39 cellular contexts compared by ENCODE assay signal in genomic region chr14:91940209-91940608, GRCh38.
"Had no signal": no experiment of that assay in that cellular context is flagged by ENCODE, and none has a peak within 500 bp of the region (broad histone marks: within the 10 kb centered on the region; RNA-seq: fewer than 3 reads in every experiment).

No MANE protein-coding gene starts in this region.

- H3K36me3 Mint-ChIP-seq: activated naive CD4-positive, alpha-beta T cell treated with anti-CD3 and anti-CD28 coated beads, Interleukin-2, amount 10 ng/mL, durations not matched to agents 7 days and 5 days; activated naive CD4-positive, alpha-beta T cell treated with anti-CD3 and anti-CD28 coated beads, Interleukin-2, amount 50 U/mL, for 24 hours; activated naive CD4-positive, alpha-beta T cell treated with anti-CD3 and anti-CD28 coated beads, Interleukin-2, amount 50 U/mL, for 72 hours; activated naive CD8-positive, alpha-beta T cell treated with anti-CD3 and anti-CD28 coated beads for 36 hours; activated naive CD8-positive, alpha-beta T cell treated with anti-CD3 and anti-CD28 coated beads, Interleukin-2, amount 10 ng/mL, durations not matched to agents 7 days and 5 days had no signal

- H3K36me3 ChIP-seq: adrenal gland, brain microvascular endothelial cell, breast epithelium, cardiac muscle cell had no signal

- DNase-seq: activated effector memory CD4-positive, alpha-beta T cell treated with anti-CD3 and anti-CD28 coated beads, Interleukin-2, amount 50 U/mL, for 16 hours; activated effector memory CD4-positive, alpha-beta T cell treated with Interleukin-2 at 50 U/mL for 16 hours; activated gamma-delta T cell; activated gamma-delta T cell treated with Interleukin-2 at 50 U/mL for 16 hours; activated naive CD4-positive, alpha-beta T cell; activated naive CD4-positive, alpha-beta T cell treated with anti-CD3 and anti-CD28 coated beads for 36 hours; activated naive CD4-positive, alpha-beta T cell treated with anti-CD3 and anti-CD28 coated beads, Interleukin-2, amount 10 ng/mL, durations not matched to agents 7 days and 5 days; activated naive CD4-positive, alpha-beta T cell treated with anti-CD3 and anti-CD28 coated beads, Interleukin-2, amount 50 U/mL, for 16 hours; activated naive CD4-positive, alpha-beta T cell treated with Interleukin-2 at 50 U/mL for 16 hours; activated naive CD8-positive, alpha-beta T cell treated with anti-CD3 and anti-CD28 coated beads for 36 hours; activated naive CD8-positive, alpha-beta T cell treated with anti-CD3 and anti-CD28 coated beads, Interleukin-2, amount 10 ng/mL, durations not matched to agents 7 days and 5 days; activated naive CD8-positive, alpha-beta T cell treated with anti-CD3 and anti-CD28 coated beads, Interleukin-2, amount 50 U/mL, for 24 hours; activated T-cell treated with anti-CD3 and anti-CD28 coated beads, Interleukin-2, amount 50 U/mL, for 1 hour; activated T-cell treated with anti-CD3 and anti-CD28 coated beads, Interleukin-2, amount 50 U/mL, for 24 hours; activated T-cell treated with anti-CD3 and anti-CD28 coated beads, Interleukin-2, amount 50 U/mL, for 4 hours; activated T-cell treated with anti-CD3 and anti-CD28 coated beads, Interleukin-2, amount 50 U/mL, for 48 hours; activated T-cell treated with anti-CD3 and anti-CD28 coated beads, Interleukin-2, amount 50 U/mL, for 72 hours; amniotic stem cell; amygdala; anterior cingulate cortex; aorta; body of pancreas; brain microvascular endothelial cell; caudate nucleus; central memory CD4-positive, alpha-beta T cell; cerebellar nuclear complex had no signal

- H3K9me3 Mint-ChIP-seq: activated naive CD4-positive, alpha-beta T cell treated with anti-CD3 and anti-CD28 coated beads for 36 hours; activated naive CD4-positive, alpha-beta T cell treated with anti-CD3 and anti-CD28 coated beads, Interleukin-2, amount 10 ng/mL, durations not matched to agents 7 days and 5 days; activated naive CD4-positive, alpha-beta T cell treated with anti-CD3 and anti-CD28 coated beads, Interleukin-2, amount 50 U/mL, for 24 hours; activated naive CD4-positive, alpha-beta T cell treated with anti-CD3 and anti-CD28 coated beads, Interleukin-2, amount 50 U/mL, for 72 hours; activated naive CD8-positive, alpha-beta T cell treated with anti-CD3 and anti-CD28 coated beads for 36 hours; activated naive CD8-positive, alpha-beta T cell treated with anti-CD3 and anti-CD28 coated beads, Interleukin-2, amount 10 ng/mL, durations not matched to agents 7 days and 5 days; activated naive CD8-positive, alpha-beta T cell treated with anti-CD3 and anti-CD28 coated beads, Interleukin-2, amount 50 U/mL, for 24 hours; activated T-cell treated with anti-CD3 and anti-CD28 coated beads, Interleukin-2, amount 50 U/mL, for 24 hours; activated T-cell treated with anti-CD3 and anti-CD28 coated beads, Interleukin-2, amount 50 U/mL, for 4 hours; activated T-helper 1 cell treated with anti-CD3 and anti-CD28 coated beads, Interleukin-12 subunit alpha, Interleukin-12 subunit beta, Interleukin-2, Interleukin-4 antibody, amounts not matched to agents 30 ng/mL and 10 ng/mL and 1 ng/mL, durations not matched to agents 14 hours and 24 hours and 36 hours; activated T-helper 17 cell treated with anti-CD3 and anti-CD28 coated beads, Interleukin-2, amount 50 U/mL, for 72 hours; activated T-helper 2 cell treated with anti-CD3 and anti-CD28 coated beads, Interferon-gamma antibody, Interleukin-2, Interleukin-4, amounts not matched to agents 10 μg/mL and 5 μg/mL and 100 μg/mL, durations not matched to agents 14 hours and 24 hours and 36 hours; central memory CD8-positive, alpha-beta T cell had no signal

- H3K27me3 ChIP-seq: adrenal gland, ascending aorta, body of pancreas, brain microvascular endothelial cell, breast epithelium had no signal

- H3K4me3 Mint-ChIP-seq: activated naive CD4-positive, alpha-beta T cell treated with anti-CD3 and anti-CD28 coated beads for 36 hours; activated naive CD4-positive, alpha-beta T cell treated with anti-CD3 and anti-CD28 coated beads, Interleukin-2, amount 10 ng/mL, durations not matched to agents 7 days and 5 days; activated naive CD4-positive, alpha-beta T cell treated with anti-CD3 and anti-CD28 coated beads, Interleukin-2, amount 50 U/mL, for 24 hours; activated naive CD8-positive, alpha-beta T cell; activated naive CD8-positive, alpha-beta T cell treated with anti-CD3 and anti-CD28 coated beads for 36 hours; activated naive CD8-positive, alpha-beta T cell treated with anti-CD3 and anti-CD28 coated beads, Interleukin-2, amount 10 ng/mL, durations not matched to agents 7 days and 5 days; activated naive CD8-positive, alpha-beta T cell treated with anti-CD3 and anti-CD28 coated beads, Interleukin-2, amount 50 U/mL, for 24 hours; activated T-cell treated with anti-CD3 and anti-CD28 coated beads, Interleukin-2, amount 50 U/mL, for 24 hours; activated T-cell treated with anti-CD3 and anti-CD28 coated beads, Interleukin-2, amount 50 U/mL, for 4 hours; activated T-cell treated with anti-CD3 and anti-CD28 coated beads, Interleukin-2, amount 50 U/mL, for 72 hours; activated T-helper 1 cell treated with anti-CD3 and anti-CD28 coated beads, Interleukin-12 subunit alpha, Interleukin-12 subunit beta, Interleukin-2, Interleukin-4 antibody, amounts not matched to agents 30 ng/mL and 10 ng/mL and 1 ng/mL, durations not matched to agents 14 hours and 24 hours and 36 hours; activated T-helper 17 cell treated with anti-CD3 and anti-CD28 coated beads, Interleukin-2, amount 50 U/mL, for 72 hours; brain; central memory CD8-positive, alpha-beta T cell had no signal

- H3K4me1 Mint-ChIP-seq: activated T-helper 17 cell treated with anti-CD3 and anti-CD28 coated beads, Interleukin-2, amount 50 U/mL, for 72 hours had no signal

- H3K9me3 ChIP-seq: adrenal gland, ascending aorta, body of pancreas, breast epithelium had no signal

- H3K27ac ChIP-seq: adrenal gland, body of pancreas, brain microvascular endothelial cell, cardiac muscle cell had no signal

- FAIRE-seq: astrocyte had no signal

- H3K4me3 ChIP-seq: adrenal gland, ascending aorta, body of pancreas, breast epithelium, cardiac muscle cell had no signal

- H3K27ac Mint-ChIP-seq: activated naive CD4-positive, alpha-beta T cell treated with anti-CD3 and anti-CD28 coated beads for 36 hours; activated naive CD4-positive, alpha-beta T cell treated with anti-CD3 and anti-CD28 coated beads, Interleukin-2, amount 10 ng/mL, durations not matched to agents 7 days and 5 days; activated naive CD4-positive, alpha-beta T cell treated with anti-CD3 and anti-CD28 coated beads, Interleukin-2, amount 50 U/mL, for 24 hours; activated naive CD4-positive, alpha-beta T cell treated with anti-CD3 and anti-CD28 coated beads, Interleukin-2, amount 50 U/mL, for 72 hours; activated naive CD8-positive, alpha-beta T cell; activated naive CD8-positive, alpha-beta T cell treated with anti-CD3 and anti-CD28 coated beads for 36 hours; activated naive CD8-positive, alpha-beta T cell treated with anti-CD3 and anti-CD28 coated beads, Interleukin-2, amount 10 ng/mL, durations not matched to agents 7 days and 5 days; activated naive CD8-positive, alpha-beta T cell treated with anti-CD3 and anti-CD28 coated beads, Interleukin-2, amount 50 U/mL, for 24 hours; activated T-cell treated with anti-CD3 and anti-CD28 coated beads, Interleukin-2, amount 50 U/mL, for 24 hours; activated T-cell treated with anti-CD3 and anti-CD28 coated beads, Interleukin-2, amount 50 U/mL, for 72 hours; activated T-helper 1 cell treated with anti-CD3 and anti-CD28 coated beads, Interleukin-12 subunit alpha, Interleukin-12 subunit beta, Interleukin-2, Interleukin-4 antibody, amounts not matched to agents 30 ng/mL and 10 ng/mL and 1 ng/mL, durations not matched to agents 14 hours and 24 hours and 36 hours; activated T-helper 17 cell treated with anti-CD3 and anti-CD28 coated beads, Interleukin-2, amount 50 U/mL, for 72 hours; activated T-helper 2 cell treated with anti-CD3 and anti-CD28 coated beads, Interferon-gamma antibody, Interleukin-2, Interleukin-4, amounts not matched to agents 10 μg/mL and 5 μg/mL and 100 μg/mL, durations not matched to agents 14 hours and 24 hours and 36 hours; brain had no signal

- ATAC-seq: activated naive CD8-positive, alpha-beta T cell treated with anti-CD3 and anti-CD28 coated beads, Interleukin-2, amount 50 U/mL, for 24 hours; activated T-cell treated with anti-CD3 and anti-CD28 coated beads, Interleukin-2, amount 50 U/mL, for 4 hours; activated T-cell treated with anti-CD3 and anti-CD28 coated beads, Interleukin-2, amount 50 U/mL, for 72 hours; activated T-helper 17 cell treated with anti-CD3 and anti-CD28 coated beads, Interleukin-2, amount 50 U/mL, for 72 hours; body of pancreas had no signal

- H3K4me1 ChIP-seq: adrenal gland, breast epithelium had no signal
